ENCODE assay signal across 8 cellular contexts in the genomic region with DNA sequence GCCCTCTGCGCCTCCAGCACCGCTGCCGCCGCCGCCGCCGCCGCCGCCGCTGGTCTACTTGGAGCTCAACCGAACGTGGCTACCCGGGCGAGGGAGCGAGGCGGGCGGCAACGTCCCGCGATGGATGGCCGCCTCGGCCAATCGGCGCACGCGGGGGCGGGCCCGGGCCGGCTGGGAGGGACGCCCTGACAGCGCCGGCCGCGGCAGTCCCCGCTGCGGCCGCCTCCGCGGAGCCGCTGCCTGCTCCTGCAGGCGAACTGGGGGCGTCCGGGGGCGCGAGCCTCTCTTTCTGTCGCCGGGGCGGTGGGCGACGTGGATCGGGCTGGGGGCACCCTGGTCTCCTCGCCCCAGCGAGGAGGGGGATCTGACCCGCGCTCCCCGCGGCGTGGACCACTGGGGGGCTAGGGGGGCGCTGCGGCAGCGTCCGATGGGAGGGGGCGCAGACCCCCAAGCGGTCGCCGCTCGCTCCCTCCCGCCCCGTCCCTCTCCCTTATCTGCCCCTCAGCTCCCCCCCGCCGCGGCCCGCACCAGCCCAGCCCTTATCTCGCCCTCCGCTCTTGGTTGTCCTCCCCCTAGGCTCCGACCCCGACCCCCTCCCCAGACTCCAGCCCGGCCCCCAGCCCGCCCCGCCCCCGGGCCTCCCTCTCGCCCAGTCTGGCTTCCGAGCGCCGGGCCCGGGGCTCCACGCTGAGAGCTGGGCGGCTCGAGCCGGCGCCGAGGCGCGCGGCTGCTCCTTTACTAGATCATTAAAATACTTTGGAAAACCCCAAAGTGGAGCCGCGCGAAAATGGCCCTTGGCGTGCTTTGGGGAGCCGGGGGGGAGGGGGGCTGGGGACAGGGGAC. TPM values are rescaled to one million over a fixed set of nuclear protein-coding genes. Genes with fewer than 3 reads are reported as not detected.
DNase-seq lines count a peak whose midpoint lies in the region; ATAC-seq and TF ChIP-seq lines count a peak whose summit lies in the region.

A gene (minus strand): TSS at position 56 of the 843 bp plus-strand sequence.

- CTCF ChIA-PET in CD8-positive, alpha-beta T cell (lab: Charles Lee), result interaction anchor here (0.7 to 2.5 kb wide), 6 partner anchors 56 to 127 kb away, joined by 3 to 53 read pairs (median 4); no protein-coding TSS in a partner anchor
- CTCF ChIA-PET in activated CD8-positive, alpha-beta memory T cell treated with anti-CD3 and anti-CD28 coated beads, Interleukin-2, amount 10 ng/mL, durations not matched to agents 7 days and 5 days (lab: Charles Lee), result interaction anchor here (1.0 to 2.3 kb wide), 5 partner anchors 80 to 93 kb away, joined by 3 to 45 read pairs (median 7); no protein-coding TSS in a partner anchor

- POLR2A ChIA-PET in CD8-positive, alpha-beta T cell (lab: Charles Lee), result interaction anchor here (0.7 to 2.6 kb wide), 9 partner anchors 10 to 281 kb away, joined by 3 to 70 read pairs (median 4); a partner anchor contains a TSS

- H3K4me3 Mint-ChIP-seq in CD8-positive, alpha-beta T cell, result peak within 1 kb of the TSS; percentile 96
- peak within 1 kb of the TSS; percentile 89 for H3K4me3 Mint-ChIP-seq in activated CD8-positive, alpha-beta memory T cell treated with anti-CD3 and anti-CD28 coated beads, Interleukin-2, amount 10 ng/mL, durations not matched to agents 7 days and 5 days

- no peaks in the 10 kb centered on the region for H3K9me3 Mint-ChIP-seq in CD8-positive, alpha-beta T cell
- H3K9me3 Mint-ChIP-seq in activated CD8-positive, alpha-beta memory T cell treated with anti-CD3 and anti-CD28 coated beads, Interleukin-2, amount 10 ng/mL, durations not matched to agents 7 days and 5 days (ENCODE audit: low read depth), result no peaks in the 10 kb centered on the region

- intact Hi-C loops in CD8-positive, alpha-beta T cell (cut with DNase I, micrococcal nuclease), result loop anchor here (1.0 to 10.0 kb wide), 19 partner anchors 46 to 1392 kb away; a partner anchor contains a TSS

- peak within 1 kb of the TSS; percentile 33 for H3K9ac ChIP-seq in endocrine pancreas (ENCODE audit: control insufficient read depth, insufficient read depth, low read length)

- DNase-seq in CD8-positive, alpha-beta T cell, result peak; percentile 79 to 96 (median 88)
- peak; percentile 92 for DNase-seq in HT-29 (ENCODE audit: low spot score)
- DNase-seq in NK-92 treated with Interleukin-12 subunit alpha and Interleukin-12 subunit beta, amount 100 ng/mL, for 24 hours (lab: John Stamatoyannopoulos, UW), result peak; percentile 85
- peak; percentile 92 for DNase-seq in activated CD8-positive, alpha-beta memory T cell treated with anti-CD3 and anti-CD28 coated beads, Interleukin-2, amount 10 ng/mL, durations not matched to agents 7 days and 5 days
- DNase-seq in stimulated activated CD8-positive, alpha-beta memory T cell treated with anti-CD3 and anti-CD28 coated beads, Interleukin-15, amount 100 ng/mL, for 4 hours (ENCODE audit: low read depth in 2 of 2), result peak; percentile 77 to 83

- peak within 1 kb of the TSS; percentile 55 for H3K27ac ChIP-seq in CD8-positive, alpha-beta T cell (ENCODE audit: low read depth, low read length)
- H3K27ac ChIP-seq in mesodermal cell (ENCODE audit: low read depth, low read length, severe bottlenecking), result peak within 1 kb of the TSS; percentile 90

- H3K36me3 ChIP-seq in CD8-positive, alpha-beta T cell (ENCODE audit: insufficient read depth, low read length), result peaks cover 7% of the 10 kb centered on the region
- no peaks in the 10 kb centered on the region for H3K36me3 ChIP-seq in endocrine pancreas (ENCODE audit: control insufficient read depth, insufficient read depth, low read length)
- peaks cover 29% of the 10 kb centered on the region for H3K36me3 ChIP-seq in mesodermal cell (ENCODE audit: control insufficient read depth, insufficient read depth, low read length)

- no peaks in the 10 kb centered on the region for H3K9me3 ChIP-seq in CD8-positive, alpha-beta T cell (ENCODE audit: low read length)
- H3K9me3 ChIP-seq in endocrine pancreas (ENCODE audit: control insufficient read depth, low read length) (no peaks in the 10 kb centered on the region), mesodermal cell (ENCODE audit: control insufficient read depth, low read length) (no peaks in the 10 kb centered on the region)

- TF ChIP-seq CTCF in CD8-positive, alpha-beta T cell (IDR thresholded peaks at IDR 0.05), result no peak

- H3K27me3 Mint-ChIP-seq in CD8-positive, alpha-beta T cell (ENCODE audit: low read depth), result no peaks in the 10 kb centered on the region
- H3K27me3 Mint-ChIP-seq in activated CD8-positive, alpha-beta memory T cell treated with anti-CD3 and anti-CD28 coated beads, Interleukin-2, amount 10 ng/mL, durations not matched to agents 7 days and 5 days, result no peaks in the 10 kb centered on the region

- H3K4me1 ChIP-seq in CD8-positive, alpha-beta T cell (ENCODE audit: insufficient read depth, low read length), result peaks cover 56% of the 10 kb centered on the region
- H3K4me1 ChIP-seq in endocrine pancreas (ENCODE audit: control insufficient read depth, insufficient read depth, low read length) (no peaks in the 10 kb centered on the region), mesodermal cell (ENCODE audit: control insufficient read depth, insufficient read depth, low read length, poor library complexity, severe bottlenecking) (peaks cover 36% of the 10 kb centered on the region)

- no peaks in the 10 kb centered on the region for H3K27me3 ChIP-seq in CD8-positive, alpha-beta T cell (ENCODE audit: insufficient read depth, low read length)
- H3K27me3 ChIP-seq in endocrine pancreas (ENCODE audit: control insufficient read depth, insufficient read depth, low read length), result no peaks in the 10 kb centered on the region

- peak within 1 kb of the TSS; percentile 91 for H3K27ac Mint-ChIP-seq in CD8-positive, alpha-beta T cell
- peak within 1 kb of the TSS; percentile 81 for H3K27ac Mint-ChIP-seq in activated CD8-positive, alpha-beta memory T cell treated with anti-CD3 and anti-CD28 coated beads, Interleukin-2, amount 10 ng/mL, durations not matched to agents 7 days and 5 days

- H3K36me3 Mint-ChIP-seq in CD8-positive, alpha-beta T cell, result peaks cover 23% of the 10 kb centered on the region
- H3K36me3 Mint-ChIP-seq in activated CD8-positive, alpha-beta memory T cell treated with anti-CD3 and anti-CD28 coated beads, Interleukin-2, amount 10 ng/mL, durations not matched to agents 7 days and 5 days, result peaks cover 27% of the 10 kb centered on the region

- WGBS in mesodermal cell (ENCODE audit: insufficient coverage in 2 of 2), 2 experiments, result 0% methylated on average over 45 to 56 of the region's 100 CpGs

- peak; percentile 90 for ATAC-seq in CD8-positive, alpha-beta T cell
- ATAC-seq in GM19467 (IDR thresholded peaks at IDR 0.05; ENCODE audit: unreplicated experiment), result peak; percentile 83
- ATAC-seq in activated CD8-positive, alpha-beta memory T cell treated with anti-CD3 and anti-CD28 coated beads, Interleukin-2, amount 10 ng/mL, durations not matched to agents 7 days and 5 days, result peak; percentile 94

- peak within 1 kb of the TSS; percentile 88 for H3K4me3 ChIP-seq in CD8-positive, alpha-beta T cell (ENCODE audit: low read depth, low read length)
- H3K4me3 ChIP-seq in endocrine pancreas (ENCODE audit: control insufficient read depth, insufficient read depth, low read length), result peak within 1 kb of the TSS; percentile 60
- peak within 1 kb of the TSS; percentile 91 for H3K4me3 ChIP-seq in mesodermal cell (ENCODE audit: extremely low read depth, insufficient read depth, low read length, poor library complexity, severe bottlenecking)

- H3K4me1 Mint-ChIP-seq in CD8-positive, alpha-beta T cell (ENCODE audit: low read depth), result peaks cover 64% of the 10 kb centered on the region
- peaks cover 61% of the 10 kb centered on the region for H3K4me1 Mint-ChIP-seq in activated CD8-positive, alpha-beta memory T cell treated with anti-CD3 and anti-CD28 coated beads, Interleukin-2, amount 10 ng/mL, durations not matched to agents 7 days and 5 days

RNA-seq across cellular contexts. Expression of the gene that starts here (rescaled TPM):
- 10 to 100 TPM; 41.5 to 47.7 TPM for total RNA-seq in CD8-positive, alpha-beta T cell
- 15.5 and 18.2 TPM in 2 replicates for total RNA-seq in HT-29 (2014; rRNA removed; shearing (Covaris generic))
- 100 to 1,000 TPM in 1 of 2 experiments, 10 to 100 TPM in 1; 88.7 to 116 TPM for total RNA-seq in activated CD8-positive, alpha-beta memory T cell treated with anti-CD3 and anti-CD28 coated beads, Interleukin-2, amount 10 ng/mL, durations not matched to agents 7 days and 5 days
- polyA plus RNA-seq in mesodermal cell (2013, experiment 1 of 2), result 141 TPM
- polyA plus RNA-seq in mesodermal cell (2013, experiment 2 of 2), result 120 TPM

Comparison
In these comparisons a context has a peak if more than half of its experiments do, and no peak if none do; other contexts are left out.
1. Peak in every context shown above with its lines: DNase-seq, ATAC-seq, H3K4me3 ChIP-seq and H3K27ac ChIP-seq.